ENCODE assay signal across 9 cellular contexts in genomic region chrX:39859991-39860861, GRCh38.
DNase-seq lines count a peak whose midpoint lies in the region; ATAC-seq and TF ChIP-seq lines count a peak whose summit lies in the region.
"Had no signal": no experiment of that assay in that cellular context is flagged by ENCODE, and none has a peak within 500 bp of the region (broad histone marks: within the 10 kb centered on the region; RNA-seq: fewer than 3 reads in every experiment).

No MANE protein-coding gene starts in this region.

- peak overlapping the region; percentile 7; the same call in 1 of the 2 replicates for H3K4me3 ChIP-seq in OCI-LY3 (ENCODE audit: low read length)
- no peak overlapping the region for H3K4me3 ChIP-seq in iPS-20b (ENCODE audit: low read length)

- H3K4me2 ChIP-seq in OCI-LY3 (ENCODE audit: low read length), result peak overlapping the region; percentile 45

- DNase-seq in AG08396 (ENCODE audit: low spot score), result peak; percentile 48
- DNase-seq in activated T-cell treated with anti-CD3 and anti-CD28 coated beads, Interleukin-2, amount 50 U/mL, for 48 hours, result peak; percentile 86 to 91
- DNase-seq in stimulated activated CD8-positive, alpha-beta memory T cell treated with anti-CD3 and anti-CD28 coated beads, Interleukin-4, amount 100 ng/mL, for 48 hours, result peak; percentile 81
- no peak for DNase-seq in COR-L47 (lab: John Stamatoyannopoulos, UW)

- ATAC-seq in GM19025 (IDR thresholded peaks at IDR 0.05; ENCODE audit: low read depth, unreplicated experiment), result peak; percentile 65
- ATAC-seq in HG03108 (IDR thresholded peaks at IDR 0.05; ENCODE audit: unreplicated experiment), result peak; percentile 57

- H3K9me3 ChIP-seq in OCI-LY3 (ENCODE audit: insufficient read depth, low read length), result no peaks in the 10 kb centered on the region
- H3K9me3 ChIP-seq in iPS-20b (ENCODE audit: insufficient read depth, low read depth, low read length), result no peaks in the 10 kb centered on the region
- H3K9me3 ChIP-seq: neutrophil had no signal

- H3K4me1 ChIP-seq in OCI-LY3 (ENCODE audit: low read length) (peaks cover 47% of the 10 kb centered on the region), iPS-20b (ENCODE audit: insufficient read depth, low read length) (peaks cover 13% of the 10 kb centered on the region)

- H2AFZ ChIP-seq in OCI-LY3 (ENCODE audit: low read depth, low read length), result peak overlapping the region; percentile 17; the same call in 1 of the 2 replicates

- no peaks in the 10 kb centered on the region for H3K79me2 ChIP-seq in OCI-LY3 (ENCODE audit: low read length)

- no peak for TF ChIP-seq CTCF in OCI-LY3 (IDR thresholded peaks at IDR 0.05; ENCODE audit: low read depth, low read length)

- H4K20me1 ChIP-seq in OCI-LY3 (ENCODE audit: insufficient read depth, low read length), result no peaks in the 10 kb centered on the region

- H3K36me3 ChIP-seq in OCI-LY3 (replicated peaks; ENCODE audit: low read depth, low read length) (no peaks in the 10 kb centered on the region), iPS-20b (ENCODE audit: insufficient read depth, low read depth, low read length) (no peaks in the 10 kb centered on the region)
- H3K36me3 ChIP-seq: neutrophil had no signal

- H3K9ac ChIP-seq in OCI-LY3 (ENCODE audit: low read length), result peak overlapping the region; percentile 35; the same call in 1 of the 2 replicates
- H3K9ac ChIP-seq in iPS-20b (ENCODE audit: low read depth, low read length), result peak overlapping the region; percentile 15; the same call in 1 of the 2 replicates

- H3K27me3 ChIP-seq in OCI-LY3 (ENCODE audit: low read depth, low read length) (no peaks in the 10 kb centered on the region), iPS-20b (ENCODE audit: insufficient read depth, low read length) (no peaks in the 10 kb centered on the region)
- H3K27me3 ChIP-seq: neutrophil had no signal

- peak overlapping the region; percentile 64 for H3K27ac ChIP-seq in OCI-LY3 (ENCODE audit: low read length)
- no peak overlapping the region for H3K27ac ChIP-seq in iPS-20b (ENCODE audit: low read length)
- H3K27ac ChIP-seq: neutrophil had no signal
